ENCODE assay signal across 1 cellular context in genomic region chr2:43193996-43194869, GRCh38.
TF ChIP-seq lines count a peak whose summit lies in the region.

No MANE protein-coding gene starts in this region.

TF ChIP-seq in HepG2, 621 proteins besides CTCF, POLR2A, EP300 and RAD21 (continued from another document and continues in another):
- TF ChIP-seq, protein P1, sequence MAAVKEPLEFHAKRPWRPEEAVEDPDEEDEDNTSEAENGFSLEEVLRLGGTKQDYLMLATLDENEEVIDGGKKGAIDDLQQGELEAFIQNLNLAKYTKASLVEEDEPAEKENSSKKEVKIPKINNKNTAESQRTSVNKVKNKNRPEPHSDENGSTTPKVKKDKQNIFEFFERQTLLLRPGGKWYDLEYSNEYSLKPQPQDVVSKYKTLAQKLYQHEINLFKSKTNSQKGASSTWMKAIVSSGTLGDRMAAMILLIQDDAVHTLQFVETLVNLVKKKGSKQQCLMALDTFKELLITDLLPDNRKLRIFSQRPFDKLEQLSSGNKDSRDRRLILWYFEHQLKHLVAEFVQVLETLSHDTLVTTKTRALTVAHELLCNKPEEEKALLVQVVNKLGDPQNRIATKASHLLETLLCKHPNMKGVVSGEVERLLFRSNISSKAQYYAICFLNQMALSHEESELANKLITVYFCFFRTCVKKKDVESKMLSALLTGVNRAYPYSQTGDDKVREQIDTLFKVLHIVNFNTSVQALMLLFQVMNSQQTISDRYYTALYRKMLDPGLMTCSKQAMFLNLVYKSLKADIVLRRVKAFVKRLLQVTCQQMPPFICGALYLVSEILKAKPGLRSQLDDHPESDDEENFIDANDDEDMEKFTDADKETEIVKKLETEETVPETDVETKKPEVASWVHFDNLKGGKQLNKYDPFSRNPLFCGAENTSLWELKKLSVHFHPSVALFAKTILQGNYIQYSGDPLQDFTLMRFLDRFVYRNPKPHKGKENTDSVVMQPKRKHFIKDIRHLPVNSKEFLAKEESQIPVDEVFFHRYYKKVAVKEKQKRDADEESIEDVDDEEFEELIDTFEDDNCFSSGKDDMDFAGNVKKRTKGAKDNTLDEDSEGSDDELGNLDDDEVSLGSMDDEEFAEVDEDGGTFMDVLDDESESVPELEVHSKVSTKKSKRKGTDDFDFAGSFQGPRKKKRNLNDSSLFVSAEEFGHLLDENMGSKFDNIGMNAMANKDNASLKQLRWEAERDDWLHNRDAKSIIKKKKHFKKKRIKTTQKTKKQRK (IDR thresholded peaks at IDR 0.05; ENCODE audit: low read length) = no peak
- peak; percentile 16; the same call in 1 of the 2 replicates for TF ChIP-seq ZNF556 (CRISPR knock-in tag; IDR thresholded peaks at IDR 0.05; ENCODE audit: borderline replicate concordance)
- TF ChIP-seq ZNF367 (CRISPR knock-in tag; IDR thresholded peaks at IDR 0.05; ENCODE audit: borderline replicate concordance) = no peak
- no peak; the same call in 1 of the 2 replicates for TF ChIP-seq JUNB (CRISPR knock-in tag; IDR thresholded peaks at IDR 0.05; ENCODE audit: borderline replicate concordance)
- peak; percentile 56; the same call in 1 of the 2 replicates for TF ChIP-seq ZNF337 (CRISPR knock-in tag; IDR thresholded peaks at IDR 0.05; ENCODE audit: borderline replicate concordance, low read depth)
- TF ChIP-seq AFF4 (CRISPR knock-in tag; IDR thresholded peaks at IDR 0.05) = peak; percentile 26; the same call in 1 of the 2 replicates
- TF ChIP-seq FOXP1 (IDR thresholded peaks at IDR 0.05) = no peak
- peak; percentile 87 for TF ChIP-seq FOXP1 (CRISPR knock-in tag; IDR thresholded peaks at IDR 0.05)
- peak; percentile 72 for TF ChIP-seq PHF8 (CRISPR knock-in tag; IDR thresholded peaks at IDR 0.05)
- peak; percentile 96; the same call in 1 of the 2 replicates for TF ChIP-seq IRF2 (CRISPR knock-in tag; IDR thresholded peaks at IDR 0.05)
- peak; percentile 83; the same call in 1 of the 2 replicates for TF ChIP-seq E2F2 (CRISPR knock-in tag; IDR thresholded peaks at IDR 0.05; ENCODE audit: borderline replicate concordance)
- TF ChIP-seq ZNF564 (CRISPR knock-in tag; IDR thresholded peaks at IDR 0.05) = no peak
- TF ChIP-seq, protein P2, sequence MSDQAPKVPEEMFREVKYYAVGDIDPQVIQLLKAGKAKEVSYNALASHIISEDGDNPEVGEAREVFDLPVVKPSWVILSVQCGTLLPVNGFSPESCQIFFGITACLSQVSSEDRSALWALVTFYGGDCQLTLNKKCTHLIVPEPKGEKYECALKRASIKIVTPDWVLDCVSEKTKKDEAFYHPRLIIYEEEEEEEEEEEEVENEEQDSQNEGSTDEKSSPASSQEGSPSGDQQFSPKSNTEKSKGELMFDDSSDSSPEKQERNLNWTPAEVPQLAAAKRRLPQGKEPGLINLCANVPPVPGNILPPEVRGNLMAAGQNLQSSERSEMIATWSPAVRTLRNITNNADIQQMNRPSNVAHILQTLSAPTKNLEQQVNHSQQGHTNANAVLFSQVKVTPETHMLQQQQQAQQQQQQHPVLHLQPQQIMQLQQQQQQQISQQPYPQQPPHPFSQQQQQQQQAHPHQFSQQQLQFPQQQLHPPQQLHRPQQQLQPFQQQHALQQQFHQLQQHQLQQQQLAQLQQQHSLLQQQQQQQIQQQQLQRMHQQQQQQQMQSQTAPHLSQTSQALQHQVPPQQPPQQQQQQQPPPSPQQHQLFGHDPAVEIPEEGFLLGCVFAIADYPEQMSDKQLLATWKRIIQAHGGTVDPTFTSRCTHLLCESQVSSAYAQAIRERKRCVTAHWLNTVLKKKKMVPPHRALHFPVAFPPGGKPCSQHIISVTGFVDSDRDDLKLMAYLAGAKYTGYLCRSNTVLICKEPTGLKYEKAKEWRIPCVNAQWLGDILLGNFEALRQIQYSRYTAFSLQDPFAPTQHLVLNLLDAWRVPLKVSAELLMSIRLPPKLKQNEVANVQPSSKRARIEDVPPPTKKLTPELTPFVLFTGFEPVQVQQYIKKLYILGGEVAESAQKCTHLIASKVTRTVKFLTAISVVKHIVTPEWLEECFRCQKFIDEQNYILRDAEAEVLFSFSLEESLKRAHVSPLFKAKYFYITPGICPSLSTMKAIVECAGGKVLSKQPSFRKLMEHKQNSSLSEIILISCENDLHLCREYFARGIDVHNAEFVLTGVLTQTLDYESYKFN (CRISPR knock-in tag; conservative IDR thresholded peaks at IDR 0.05) = peak; percentile 99
- TF ChIP-seq ZBTB49 (CRISPR knock-in tag; IDR thresholded peaks at IDR 0.05; ENCODE audit: borderline replicate concordance) = no peak
- peak; percentile 22; the same call in 1 of the 2 replicates for TF ChIP-seq ZNF772 (CRISPR knock-in tag; IDR thresholded peaks at IDR 0.05)
- peak; percentile 33 for TF ChIP-seq STAG1 (CRISPR knock-in tag; IDR thresholded peaks at IDR 0.05)
- no peak for TF ChIP-seq ZKSCAN1 (IDR thresholded peaks at IDR 0.05; ENCODE audit: low read length)
- no peak for TF ChIP-seq ZNF530 (CRISPR knock-in tag; IDR thresholded peaks at IDR 0.05; ENCODE audit: low read depth)
- TF ChIP-seq MNT (IDR thresholded peaks at IDR 0.05) = 0 out of 2 replicates have a peak, but pooled peaks have one; percentile 18
- TF ChIP-seq ZNF710 (CRISPR knock-in tag; IDR thresholded peaks at IDR 0.05; ENCODE audit: borderline replicate concordance) = no peak; the same call in 1 of the 2 replicates
- TF ChIP-seq BCL6 (CRISPR knock-in tag; IDR thresholded peaks at IDR 0.05) = peak; percentile 89
- TF ChIP-seq, protein P3, sequence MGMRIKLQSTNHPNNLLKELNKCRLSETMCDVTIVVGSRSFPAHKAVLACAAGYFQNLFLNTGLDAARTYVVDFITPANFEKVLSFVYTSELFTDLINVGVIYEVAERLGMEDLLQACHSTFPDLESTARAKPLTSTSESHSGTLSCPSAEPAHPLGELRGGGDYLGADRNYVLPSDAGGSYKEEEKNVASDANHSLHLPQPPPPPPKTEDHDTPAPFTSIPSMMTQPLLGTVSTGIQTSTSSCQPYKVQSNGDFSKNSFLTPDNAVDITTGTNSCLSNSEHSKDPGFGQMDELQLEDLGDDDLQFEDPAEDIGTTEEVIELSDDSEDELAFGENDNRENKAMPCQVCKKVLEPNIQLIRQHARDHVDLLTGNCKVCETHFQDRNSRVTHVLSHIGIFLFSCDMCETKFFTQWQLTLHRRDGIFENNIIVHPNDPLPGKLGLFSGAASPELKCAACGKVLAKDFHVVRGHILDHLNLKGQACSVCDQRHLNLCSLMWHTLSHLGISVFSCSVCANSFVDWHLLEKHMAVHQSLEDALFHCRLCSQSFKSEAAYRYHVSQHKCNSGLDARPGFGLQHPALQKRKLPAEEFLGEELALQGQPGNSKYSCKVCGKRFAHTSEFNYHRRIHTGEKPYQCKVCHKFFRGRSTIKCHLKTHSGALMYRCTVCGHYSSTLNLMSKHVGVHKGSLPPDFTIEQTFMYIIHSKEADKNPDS (CRISPR knock-in tag; IDR thresholded peaks at IDR 0.05) = peak; percentile 58; the same call in 1 of the 2 replicates
- TF ChIP-seq MXD1 (CRISPR knock-in tag; IDR thresholded peaks at IDR 0.05) = peak; percentile 77
- TF ChIP-seq ZNF232 (CRISPR knock-in tag; IDR thresholded peaks at IDR 0.05; ENCODE audit: borderline replicate concordance) = peak; percentile 86
- TF ChIP-seq, protein P4, sequence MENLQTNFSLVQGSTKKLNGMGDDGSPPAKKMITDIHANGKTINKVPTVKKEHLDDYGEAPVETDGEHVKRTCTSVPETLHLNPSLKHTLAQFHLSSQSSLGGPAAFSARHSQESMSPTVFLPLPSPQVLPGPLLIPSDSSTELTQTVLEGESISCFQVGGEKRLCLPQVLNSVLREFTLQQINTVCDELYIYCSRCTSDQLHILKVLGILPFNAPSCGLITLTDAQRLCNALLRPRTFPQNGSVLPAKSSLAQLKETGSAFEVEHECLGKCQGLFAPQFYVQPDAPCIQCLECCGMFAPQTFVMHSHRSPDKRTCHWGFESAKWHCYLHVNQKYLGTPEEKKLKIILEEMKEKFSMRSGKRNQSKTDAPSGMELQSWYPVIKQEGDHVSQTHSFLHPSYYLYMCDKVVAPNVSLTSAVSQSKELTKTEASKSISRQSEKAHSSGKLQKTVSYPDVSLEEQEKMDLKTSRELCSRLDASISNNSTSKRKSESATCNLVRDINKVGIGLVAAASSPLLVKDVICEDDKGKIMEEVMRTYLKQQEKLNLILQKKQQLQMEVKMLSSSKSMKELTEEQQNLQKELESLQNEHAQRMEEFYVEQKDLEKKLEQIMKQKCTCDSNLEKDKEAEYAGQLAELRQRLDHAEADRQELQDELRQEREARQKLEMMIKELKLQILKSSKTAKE (CRISPR knock-in tag; IDR thresholded peaks at IDR 0.05; ENCODE audit: borderline replicate concordance) = peak; percentile 96
- TF ChIP-seq GPN1 (CRISPR knock-in tag; IDR thresholded peaks at IDR 0.05; ENCODE audit: borderline replicate concordance) = no peak
- TF ChIP-seq TCF12 (IDR thresholded peaks at IDR 0.05) = no peak
- peak; percentile 97 for TF ChIP-seq TCF12 (CRISPR knock-in tag; IDR thresholded peaks at IDR 0.05)
- peak; percentile 97 for TF ChIP-seq RXRB (CRISPR knock-in tag; IDR thresholded peaks at IDR 0.05; ENCODE audit: borderline replicate concordance)
